8 cellular contexts compared by ENCODE assay signal in genomic region chr1:155688318-155689121, GRCh38. TPM values are rescaled to one million over a fixed set of nuclear protein-coding genes. Genes with fewer than 3 reads are reported as not detected.
A peak's percentile ranks its signal among the peaks of the same experiment; 100 is the strongest.
DNase-seq lines count a peak whose midpoint lies in the region; ATAC-seq and TF ChIP-seq lines count a peak whose summit lies in the region.

DAP3 (plus strand) TSS chr1:155689091; CDS start chr1:155709780, 20,689 bp downstream.
YY1AP1 (minus strand) TSS chr1:155688774; CDS start chr1:155680436, 8,338 bp downstream.

- peak within 1 kb of the TSS; percentile 68 to 78 for H3K4me3 ChIP-seq in left lung

- H3K27me3 ChIP-seq in left lung, result no peaks in the 10 kb centered on the region

- no peak for TF ChIP-seq CTCF in C4-2B (conservative IDR thresholded peaks at IDR 0.05)
- no peak for TF ChIP-seq CTCF in left lung (IDR thresholded peaks at IDR 0.05)

- peaks cover 14 to 54% of the 10 kb centered on the region in 2 donors for H3K4me1 ChIP-seq in left lung

- H3K27ac ChIP-seq in C4-2B (peak within 1 kb of the TSS; percentile 96), left lung (peak within 1 kb of the TSS; percentile 96 to 98)

- no peaks in the 10 kb centered on the region for H3K9me3 ChIP-seq in left lung

- DNase-seq in NCI-H774 (lab: John Stamatoyannopoulos, UW), result peak; percentile 90
- peak; percentile 83 to 88 for DNase-seq in activated CD4-positive, alpha-beta T cell treated with anti-CD3 and anti-CD28 coated beads, Interleukin-2, amount 50 U/mL, for 24 hours (ENCODE audit: low read depth in 1 of 2, low spot score in 1 of 2)
- peak; percentile 77 for DNase-seq in dedifferentiated amniotic fluid mesenchymal stem cell (ENCODE audit: extremely low spot score)
- DNase-seq in left lung, result peak; percentile 94 to 98
- peak; percentile 90 to 92 for DNase-seq in stimulated activated CD4-positive, alpha-beta T cell treated with anti-CD3 and anti-CD28 coated beads, Interleukin-2, amount 100 ng/mL, for 24 hours

- ATAC-seq in GM19372 (IDR thresholded peaks at IDR 0.05; ENCODE audit: low read depth, unreplicated experiment) (peak; percentile 77), HG03521 (IDR thresholded peaks at IDR 0.05; ENCODE audit: unreplicated experiment) (peak; percentile 75), left lung (peak; percentile 96)

- H3K36me3 ChIP-seq in left lung, result peaks cover 0 to 27% of the 10 kb centered on the region in 2 donors

- intact Hi-C loops in left lung (cut with DNase I), result no loop called here

RNA-seq across cellular contexts. Expression of gene DAP3, which starts in this region (rescaled TPM):
- 100 to 1,000 TPM in 1 of 2 donors, 10 to 100 TPM in 1; 71.7 to 102 TPM for total RNA-seq in left lung

RNA-seq across cellular contexts. Expression of gene YY1AP1, which starts in this region (rescaled TPM):
- total RNA-seq in left lung, result 10 to 100 TPM; 43.7 to 65.1 TPM

Comparison
In these comparisons a context has a peak if more than half of its experiments do, and no peak if none do; other contexts are left out.
1. Peak in every context shown above with its lines: DNase-seq, ATAC-seq, H3K4me3 ChIP-seq and H3K27ac ChIP-seq.